In the genomic region with DNA sequence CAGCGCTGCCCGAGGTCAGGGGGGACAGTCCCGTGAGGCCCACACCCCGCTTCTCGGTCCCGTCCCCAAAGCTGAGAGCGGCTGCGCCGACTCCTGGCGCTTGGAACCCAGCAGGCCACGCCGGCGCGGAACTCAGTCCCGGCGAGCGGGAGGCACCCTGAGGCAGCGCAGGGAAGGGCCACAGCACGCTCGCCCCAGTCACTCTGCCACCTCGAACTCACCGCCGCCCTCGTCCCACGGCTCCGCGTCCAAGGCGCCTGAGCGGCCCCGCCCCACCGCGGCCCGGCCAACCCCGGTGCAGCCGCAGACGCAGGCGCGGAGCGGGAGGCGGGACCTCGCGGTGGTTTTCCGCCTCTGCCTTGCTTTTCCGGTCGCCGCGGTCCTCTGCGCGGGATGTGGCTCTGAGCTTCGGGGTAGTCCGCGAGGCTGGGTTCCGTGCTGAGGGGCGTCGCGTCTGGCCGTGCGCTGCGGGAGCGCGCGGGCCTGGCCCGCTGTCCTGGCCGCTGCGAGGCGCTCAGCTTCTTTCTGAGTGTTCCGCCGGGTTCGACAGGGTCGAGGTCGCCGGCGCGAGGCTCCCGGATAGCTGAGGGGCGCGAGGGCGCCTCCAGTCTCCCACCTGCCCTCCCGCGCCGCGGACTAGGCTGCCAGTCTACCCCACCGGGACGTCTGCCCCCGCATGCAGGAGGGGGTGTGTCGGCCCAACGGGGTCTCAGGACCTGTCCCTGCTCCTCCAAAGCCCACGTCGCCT, we compare ENCODE assay signal across 8 cellular contexts.
DNase-seq lines count a peak whose midpoint lies in the region; ATAC-seq and TF ChIP-seq lines count a peak whose summit lies in the region.

A gene with protein sequence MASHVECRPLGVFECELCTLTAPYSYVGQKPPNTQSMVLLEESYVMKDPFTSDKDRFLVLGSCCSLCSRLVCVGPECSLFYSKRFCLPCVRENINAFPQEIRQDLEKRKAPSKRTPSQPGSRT (minus strand): TSS at position 259 of the 748 bp plus-strand sequence. CDS start 2,009 bp downstream, outside the sequence.

- no peak for TF ChIP-seq CTCF in AG09319 (IDR thresholded peaks at IDR 0.05; ENCODE audit: low read depth, low read length)

- DNase-seq in AG09319 (ENCODE audit: extremely low read depth, low read depth) (peak; percentile 48), NCI-H345 (lab: John Stamatoyannopoulos, UW) (peak; percentile 85), kidney tubule cell (ENCODE audit: low spot score) (peak; percentile 90)
- DNase-seq in activated CD4-positive, alpha-beta T cell treated with anti-CD3 and anti-CD28 coated beads for 24 hours (ENCODE audit: low read depth in 2 of 2), result peak; percentile 85 to 87
- DNase-seq in stimulated activated CD4-positive, alpha-beta T cell treated with anti-CD3 and anti-CD28 coated beads, Interleukin-1b, Interleukin-23, amount 100 ng/mL, for 24 hours (ENCODE audit: low read depth in 4 of 4, low spot score in 1 of 4), result peak; percentile 77 to 90 (median 84)

- peak; percentile 54 for ATAC-seq in GM18870 (IDR thresholded peaks at IDR 0.05; ENCODE audit: unreplicated experiment)
- peak; percentile 73 for ATAC-seq in HG03108 (IDR thresholded peaks at IDR 0.05; ENCODE audit: unreplicated experiment)

- peak within 1 kb of the TSS; percentile 83 for H3K27ac ChIP-seq in cingulate gyrus (ENCODE audit: low read depth, low read length)

Comparison
In these comparisons a context has a peak if more than half of its experiments do, and no peak if none do; other contexts are left out.
1. Peak in every context shown above with its lines: DNase-seq, ATAC-seq and H3K27ac ChIP-seq.